Comparison of ENCODE assay signal across 8 cellular contexts in genomic region chr22:22342697-22343602, GRCh38.
DNase-seq lines count a peak whose midpoint lies in the region; ATAC-seq and TF ChIP-seq lines count a peak whose summit lies in the region.

No MANE protein-coding gene starts in this region.

- H3K4me1 ChIP-seq in psoas muscle, result no peaks in the 10 kb centered on the region

- no peak overlapping the region for H3K27ac ChIP-seq in psoas muscle

- peak; percentile 54 for ATAC-seq in GM21723 (IDR thresholded peaks at IDR 0.05; ENCODE audit: unreplicated experiment)
- ATAC-seq in psoas muscle, result no peak
- ATAC-seq in GM18909 (IDR thresholded peaks at IDR 0.05; ENCODE audit: poor library complexity, unreplicated experiment), result no peak

- H3K36me3 ChIP-seq in psoas muscle (ENCODE audit: insufficient read depth in 1 of 2, low read depth in 1 of 2), result no peaks in the 10 kb centered on the region

- intact Hi-C loops in psoas muscle (cut with DNase I), result no loop called here

- no peak overlapping the region for H3K4me3 ChIP-seq in fibroblast of pulmonary artery (replicated peaks; ENCODE audit: low read depth, low read length)
- no peak overlapping the region for H3K4me3 ChIP-seq in psoas muscle

- TF ChIP-seq CTCF in fibroblast of pulmonary artery (IDR thresholded peaks at IDR 0.05; ENCODE audit: low read length, missing control alignments) (peak; percentile 94), psoas muscle (IDR thresholded peaks at IDR 0.05) (peak; percentile 66)

- DNase-seq in AG08395 (ENCODE audit: low spot score) (peak; percentile 23), NCI-H774 (lab: John Stamatoyannopoulos, UW) (peak; percentile 25), fibroblast of pulmonary artery (ENCODE audit: low read depth) (peak; percentile 34), psoas muscle (no peak), foreskin melanocyte (no peak)
- peak; percentile 68 for DNase-seq in activated T-cell treated with anti-CD3 and anti-CD28 coated beads, Interleukin-2, amount 50 U/mL, for 1 hour

- H3K9me3 ChIP-seq in psoas muscle, result no peaks in the 10 kb centered on the region

- H3K27me3 ChIP-seq in psoas muscle (ENCODE audit: insufficient read depth in 3 of 3, low read length in 2 of 3), result peaks cover 0 to 9% (median 2%) of the 10 kb centered on the region in 3 donors

- WGBS in psoas muscle, 3 donors, result 60 to 64% (median 62%) methylated on average over 8 of the region's 8 CpGs

Comparison
In these comparisons a context has a peak if more than half of its experiments do, and no peak if none do; other contexts are left out.
1. DNase-seq: peak in AG08395 (single experiment), NCI-H774 (single experiment), activated T-cell treated with anti-CD3 and anti-CD28 coated beads, Interleukin-2, amount 50 U/mL, for 1 hour (single experiment) and fibroblast of pulmonary artery (single experiment); none in psoas muscle (0 of 2) and foreskin melanocyte (single experiment).